1 cellular context compared by ENCODE assay signal in the genomic region with DNA sequence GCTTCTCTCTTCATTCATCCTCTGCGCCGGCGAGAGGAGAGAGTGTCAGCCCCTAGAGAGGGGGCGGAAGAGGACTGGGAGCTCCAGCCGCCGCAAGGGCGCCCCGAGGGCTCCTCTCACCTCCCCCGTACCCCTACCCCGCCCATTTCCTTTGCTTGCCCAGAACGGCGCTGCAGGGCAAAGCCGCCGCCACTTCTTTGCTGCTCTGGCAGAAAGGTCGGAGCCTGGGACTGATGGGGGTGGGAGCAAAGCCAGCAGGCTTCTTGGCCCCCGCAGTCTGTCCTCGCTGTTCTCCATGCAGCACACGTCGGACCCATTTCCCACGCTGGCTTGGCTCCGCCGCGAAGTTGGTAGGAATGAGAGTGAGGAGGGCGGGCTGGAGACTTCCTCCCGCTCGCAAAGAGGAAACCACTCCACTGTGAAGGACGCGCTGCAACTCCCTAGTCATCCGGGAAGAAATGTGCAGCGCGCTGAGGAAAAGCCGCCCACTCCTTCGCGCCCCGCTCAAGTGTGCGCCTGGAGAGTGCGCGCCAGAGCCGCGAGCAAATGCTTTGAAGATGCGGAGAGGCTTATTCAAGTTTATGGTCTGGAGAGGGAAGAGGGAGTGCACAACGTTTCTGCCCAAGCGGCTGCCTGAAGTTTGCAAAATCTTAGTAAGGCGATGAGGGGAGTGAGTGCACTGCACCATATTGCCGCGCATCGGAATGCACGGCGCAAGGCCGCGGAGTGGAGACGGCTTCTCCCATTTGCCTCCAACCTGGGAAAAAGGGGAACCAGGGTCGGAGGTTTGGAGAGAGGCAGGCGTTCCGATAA.
TF ChIP-seq lines count a peak whose summit lies in the region.

No MANE protein-coding gene starts in this region.

TF ChIP-seq in liver, 16 proteins besides CTCF, POLR2A, EP300 and RAD21 (continued from another document):
- no peak for TF ChIP-seq EGR1 (IDR thresholded peaks at IDR 0.05; ENCODE audit: low read depth in 2 of 2)
